In genomic region chr12:65665817-65666216, GRCh38 we compare ENCODE assay signal across 21 cellular contexts.
DNase-seq lines count a peak whose midpoint lies in the region; ATAC-seq and TF ChIP-seq lines count a peak whose summit lies in the region.
"Had no signal": no experiment of that assay in that cellular context is flagged by ENCODE, and none has a peak within 500 bp of the region (broad histone marks: within the 10 kb centered on the region; RNA-seq: fewer than 3 reads in every experiment).

No MANE protein-coding gene starts in this region.

- no peak for TF ChIP-seq CTCF in osteoblast (IDR thresholded peaks at IDR 0.05; ENCODE audit: extremely low read depth, low read depth, low read length)
- no peak for TF ChIP-seq CTCF in glutamatergic neuron (IDR thresholded peaks at IDR 0.05; ENCODE audit: partially characterized antibody, unreplicated experiment)

- H3K9me3 ChIP-seq in osteoblast (ENCODE audit: low read depth, low read length): no peaks in the 10 kb centered on the region
- H3K9me3 ChIP-seq: HAP-1 had no signal

- H3K79me2 ChIP-seq in osteoblast (ENCODE audit: insufficient read depth, low read length): no peaks in the 10 kb centered on the region

- H3K4me2 ChIP-seq in osteoblast (ENCODE audit: insufficient read depth, low read length): no peak overlapping the region
- H3K4me2 ChIP-seq: BLaER1 had no signal

- peaks cover 2 to 13% of the 10 kb centered on the region in 2 donors for H3K36me3 Mint-ChIP-seq in activated T-cell treated with anti-CD3 and anti-CD28 coated beads, Interleukin-2, amount 50 U/mL, for 72 hours (ENCODE audit: insufficient read depth in 2 of 2)
- H3K36me3 Mint-ChIP-seq in activated naive CD8-positive, alpha-beta T cell treated with anti-CD3 and anti-CD28 coated beads for 36 hours: peaks cover 8% of the 10 kb centered on the region
- peaks cover 11% of the 10 kb centered on the region for H3K36me3 Mint-ChIP-seq in glutamatergic neuron (ENCODE audit: unreplicated experiment)
- H3K36me3 Mint-ChIP-seq: CD4-positive, alpha-beta memory T cell had no signal

- H2AFZ ChIP-seq in osteoblast (ENCODE audit: low read length): no peak overlapping the region
- H2AFZ ChIP-seq: GM23248 had no signal

- H3K27me3 ChIP-seq in osteoblast (ENCODE audit: insufficient read depth, low read length): no peaks in the 10 kb centered on the region
- H3K27me3 ChIP-seq: BLaER1 had no signal

- H3K4me3 ChIP-seq in osteoblast (ENCODE audit: insufficient read depth, low read length): no peak overlapping the region
- H3K4me3 ChIP-seq: BLaER1, GM23248, HAP-1, SK-N-MC had no signal

- ATAC-seq in activated T-cell treated with anti-CD3 and anti-CD28 coated beads, Interleukin-2, amount 50 U/mL, for 72 hours (replicated peaks in 1 of 2): peak; percentile 29 to 35

- no peak overlapping the region for H3K4me3 Mint-ChIP-seq in activated T-cell treated with anti-CD3 and anti-CD28 coated beads, Interleukin-2, amount 50 U/mL, for 72 hours
- no peak overlapping the region for H3K4me3 Mint-ChIP-seq in activated naive CD8-positive, alpha-beta T cell treated with anti-CD3 and anti-CD28 coated beads for 36 hours
- H3K4me3 Mint-ChIP-seq in glutamatergic neuron (ENCODE audit: unreplicated experiment): no peak overlapping the region
- H3K4me3 Mint-ChIP-seq: CD4-positive, alpha-beta memory T cell had no signal

- H3K4me1 ChIP-seq in osteoblast (ENCODE audit: insufficient read depth, low read length): peaks cover 45% of the 10 kb centered on the region
- H3K4me1 ChIP-seq: BLaER1, HAP-1 had no signal

- peak overlapping the region; percentile 93 for H3K27ac ChIP-seq in osteoblast (ENCODE audit: low read depth, low read length)
- H3K27ac ChIP-seq: BLaER1, GM23248, HL-60, SK-N-MC had no signal

- H4K20me1 ChIP-seq in osteoblast (ENCODE audit: insufficient read depth, low read length): no peaks in the 10 kb centered on the region
- H4K20me1 ChIP-seq: BLaER1 had no signal

- H3K36me3 ChIP-seq in osteoblast (ENCODE audit: insufficient read depth, low read length): no peaks in the 10 kb centered on the region
- H3K36me3 ChIP-seq: BLaER1, HAP-1 had no signal

- peaks cover 2 to 11% of the 10 kb centered on the region in 2 donors for H3K9me3 Mint-ChIP-seq in activated T-cell treated with anti-CD3 and anti-CD28 coated beads, Interleukin-2, amount 50 U/mL, for 72 hours
- peaks cover 18% of the 10 kb centered on the region for H3K9me3 Mint-ChIP-seq in activated naive CD8-positive, alpha-beta T cell treated with anti-CD3 and anti-CD28 coated beads for 36 hours
- peaks cover 7% of the 10 kb centered on the region for H3K9me3 Mint-ChIP-seq in glutamatergic neuron (ENCODE audit: unreplicated experiment)

- H3K27ac Mint-ChIP-seq in activated T-cell treated with anti-CD3 and anti-CD28 coated beads, Interleukin-2, amount 50 U/mL, for 72 hours: no peak overlapping the region
- peak overlapping the region; percentile 86 for H3K27ac Mint-ChIP-seq in activated naive CD8-positive, alpha-beta T cell treated with anti-CD3 and anti-CD28 coated beads for 36 hours
- no peak overlapping the region for H3K27ac Mint-ChIP-seq in glutamatergic neuron (ENCODE audit: unreplicated experiment)
- H3K27ac Mint-ChIP-seq: CD4-positive, alpha-beta memory T cell had no signal

- H3K27me3 Mint-ChIP-seq in activated T-cell treated with anti-CD3 and anti-CD28 coated beads, Interleukin-2, amount 50 U/mL, for 72 hours (ENCODE audit: low read depth): peaks cover 52% of the 10 kb centered on the region
- H3K27me3 Mint-ChIP-seq in activated naive CD8-positive, alpha-beta T cell treated with anti-CD3 and anti-CD28 coated beads for 36 hours: peaks cover 30% of the 10 kb centered on the region
- H3K27me3 Mint-ChIP-seq in glutamatergic neuron (ENCODE audit: unreplicated experiment): no peaks in the 10 kb centered on the region

- H3K4me1 Mint-ChIP-seq in activated T-cell treated with anti-CD3 and anti-CD28 coated beads, Interleukin-2, amount 50 U/mL, for 72 hours (ENCODE audit: low read depth): peaks cover 30% of the 10 kb centered on the region
- peaks cover 27% of the 10 kb centered on the region for H3K4me1 Mint-ChIP-seq in activated naive CD8-positive, alpha-beta T cell treated with anti-CD3 and anti-CD28 coated beads for 36 hours
- H3K4me1 Mint-ChIP-seq in glutamatergic neuron (ENCODE audit: low read depth, unreplicated experiment): peaks cover 15% of the 10 kb centered on the region
- H3K4me1 Mint-ChIP-seq: CD4-positive, alpha-beta memory T cell had no signal

- no peak for DNase-seq in activated T-cell treated with anti-CD3 and anti-CD28 coated beads, Interleukin-2, amount 50 U/mL, for 72 hours
- DNase-seq in activated T-cell treated with anti-CD3 and anti-CD28 coated beads for 4 hours (no peak), MV-4-11 (lab: John Stamatoyannopoulos, UW) (peak; percentile 40), osteoblast (ENCODE audit: insufficient read length, low spot score, missing footprints) (no peak), glutamatergic neuron (no peak)
- no peak for DNase-seq in activated naive CD8-positive, alpha-beta T cell treated with anti-CD3 and anti-CD28 coated beads for 36 hours
- no peak for DNase-seq in central memory CD4-positive, alpha-beta T cell
- DNase-seq: CD4-positive, alpha-beta memory T cell; DMS153; GDM1; GM23248; Karpas-422; MM.1S; NCI-H1694 treated with DMSO at 0.1 percent for 48 hours; NCI-H510A; NCI-H774; Right ventricle myocardium superior had no signal
